ENCODE assay signal across 10 cellular contexts in genomic region chr15:38085931-38086562, GRCh38.
A peak's percentile ranks its signal among the peaks of the same experiment; 100 is the strongest.
DNase-seq lines count a peak whose midpoint lies in the region; ATAC-seq and FAIRE-seq lines count a peak whose summit lies in the region.
"Had no signal": no experiment of that assay in that cellular context is flagged by ENCODE, and none has a peak within 500 bp of the region (broad histone marks: within the 10 kb centered on the region; RNA-seq: fewer than 3 reads in every experiment).

No MANE protein-coding gene starts in this region.

- DNase-seq in GM18507 (ENCODE audit: extremely low spot score, insufficient read length, low read depth) (no peak), adipocyte (ENCODE audit: low read depth) (peak; percentile 24), pons (ENCODE audit: low spot score) (peak; percentile 81), occipital lobe (lab: John Stamatoyannopoulos, UW) (no peak)
- no peak for DNase-seq in stimulated activated CD4-positive, alpha-beta T cell treated with anti-CD3 and anti-CD28 coated beads, Interleukin-4, amount 100 ng/mL, for 4 hours
- DNase-seq in stimulated activated CD4-positive, alpha-beta T cell treated with anti-CD3 and anti-CD28 coated beads, Interleukin-1b, Interleukin-23, amount 100 ng/mL, for 48 hours, result no peak
- DNase-seq: stimulated activated CD4-positive, alpha-beta T cell treated with anti-CD3 and anti-CD28 coated beads, Interleukin-12 subunit alpha, Interleukin-12 subunit beta, amount 100 ng/mL, for 4 hours had no signal

- H3K4me3 ChIP-seq in adipocyte (ENCODE audit: low read length), result no peak overlapping the region
- H3K4me3 ChIP-seq: K562 had no signal

- peak; percentile 80 for FAIRE-seq in GM18507 (lab: Jason Lieb, UNC)
- FAIRE-seq: K562 had no signal

- peaks cover 9% of the 10 kb centered on the region for H3K4me1 ChIP-seq in adipocyte (ENCODE audit: control insufficient read depth, insufficient read depth, low read length)

- H3K9ac ChIP-seq in adipocyte (ENCODE audit: low read length), result no peak overlapping the region

- H3K9me3 ChIP-seq in adipocyte (ENCODE audit: control insufficient read depth, low read length), result no peaks in the 10 kb centered on the region

- no peaks in the 10 kb centered on the region for H3K27me3 ChIP-seq in adipocyte (replicated peaks; ENCODE audit: control insufficient read depth, insufficient read depth, low read length)

- peak; percentile 44 for ATAC-seq in HG02763 (IDR thresholded peaks at IDR 0.05; ENCODE audit: unreplicated experiment)
- no peak for ATAC-seq in esophagus mucosa
- ATAC-seq: K562 had no signal

- H3K36me3 ChIP-seq in adipocyte (ENCODE audit: control insufficient read depth, insufficient read depth, low read length, severe bottlenecking), result no peaks in the 10 kb centered on the region

Comparison
In these comparisons a context has a peak if more than half of its experiments do, and no peak if none do; other contexts are left out.
1. DNase-seq: peak in adipocyte (single experiment) and pons (single experiment); none in GM18507 (single experiment), stimulated activated CD4-positive, alpha-beta T cell treated with anti-CD3 and anti-CD28 coated beads, Interleukin-4, amount 100 ng/mL, for 4 hours (0 of 2), stimulated activated CD4-positive, alpha-beta T cell treated with anti-CD3 and anti-CD28 coated beads, Interleukin-1b, Interleukin-23, amount 100 ng/mL, for 48 hours (single experiment) and occipital lobe (single experiment).